ENCODE assay signal across 9 cellular contexts in genomic region chr13:29936051-29936813, GRCh38.
DNase-seq lines count a peak whose midpoint lies in the region; ATAC-seq, FAIRE-seq and TF ChIP-seq lines count a peak whose summit lies in the region.
"Had no signal": no experiment of that assay in that cellular context is flagged by ENCODE, and none has a peak within 500 bp of the region (broad histone marks: within the 10 kb centered on the region; RNA-seq: fewer than 3 reads in every experiment).

No MANE protein-coding gene starts in this region.

- no peaks in the 10 kb centered on the region for H3K36me3 ChIP-seq in mucosa of stomach (ENCODE audit: control insufficient read depth, insufficient read depth, low read length)

- H3K4me3 ChIP-seq in mucosa of stomach (ENCODE audit: low read length): no peak overlapping the region

- H3K9me3 Mint-ChIP-seq in activated CD4-positive, alpha-beta memory T cell treated with anti-CD3 and anti-CD28 coated beads, Interleukin-2, amount 10 ng/mL, durations not matched to agents 7 days and 5 days: no peaks in the 10 kb centered on the region

- H3K9me3 ChIP-seq in mucosa of stomach (ENCODE audit: control insufficient read depth, low read length): no peaks in the 10 kb centered on the region

- FAIRE-seq in GM12892 (lab: Jason Lieb, UNC): peak; percentile 79

- H3K4me1 ChIP-seq in mucosa of stomach (ENCODE audit: control insufficient read depth, insufficient read depth, low read length): peaks cover 20% of the 10 kb centered on the region

- POLR2A ChIA-PET in activated CD4-positive, alpha-beta memory T cell treated with anti-CD3 and anti-CD28 coated beads, Interleukin-2, amount 10 ng/mL, durations not matched to agents 7 days and 5 days (lab: Charles Lee): interaction anchor here (0.6 to 5.4 kb wide), 37 partner anchors 10 to 807 kb away, joined by 3 to 103 read pairs (median 5); partner anchors contain the start of genes HMGB1, SLC7A1, UBL3 and USPL1

- peak overlapping the region; percentile 95 for H3K27ac Mint-ChIP-seq in activated CD4-positive, alpha-beta memory T cell treated with anti-CD3 and anti-CD28 coated beads, Interleukin-2, amount 10 ng/mL, durations not matched to agents 7 days and 5 days

- H3K4me1 Mint-ChIP-seq in activated CD4-positive, alpha-beta memory T cell treated with anti-CD3 and anti-CD28 coated beads, Interleukin-2, amount 10 ng/mL, durations not matched to agents 7 days and 5 days: peaks cover 57% of the 10 kb centered on the region

- no peak for DNase-seq in GM12892 (ENCODE audit: insufficient read length)
- peak; percentile 32 for DNase-seq in activated CD4-positive, alpha-beta memory T cell treated with anti-CD3 and anti-CD28 coated beads, Interleukin-2, amount 10 ng/mL, durations not matched to agents 7 days and 5 days
- DNase-seq in amniotic stem cell (lab: John Stamatoyannopoulos, UW): no peak
- no peak for DNase-seq in A172 (ENCODE audit: low spot score)
- no peak for DNase-seq in NCI-H524 treated with DMSO at 0.1 percent for 48 hours (lab: John Stamatoyannopoulos, UW)
- DNase-seq in GF-D8 (lab: John Stamatoyannopoulos, UW): no peak
- DNase-seq: cortex of kidney had no signal

- H3K27me3 ChIP-seq in mucosa of stomach (ENCODE audit: control insufficient read depth, insufficient read depth, low read length): no peaks in the 10 kb centered on the region

- peak overlapping the region; percentile 22 for H3K9ac ChIP-seq in mucosa of stomach (ENCODE audit: low read length)

- H3K36me3 Mint-ChIP-seq in activated CD4-positive, alpha-beta memory T cell treated with anti-CD3 and anti-CD28 coated beads, Interleukin-2, amount 10 ng/mL, durations not matched to agents 7 days and 5 days (ENCODE audit: low read depth): peaks cover 16% of the 10 kb centered on the region

- peak; percentile 10 for ATAC-seq in HG02571 (IDR thresholded peaks at IDR 0.05; ENCODE audit: unreplicated experiment)

- CTCF ChIA-PET in activated CD4-positive, alpha-beta memory T cell treated with anti-CD3 and anti-CD28 coated beads, Interleukin-2, amount 10 ng/mL, durations not matched to agents 7 days and 5 days (lab: Charles Lee): interaction anchor here (0.6 to 8.0 kb wide), 24 partner anchors 9 to 739 kb away, joined by 3 to 118 read pairs (median 5); partner anchors contain the start of gene UBL3

- no peaks in the 10 kb centered on the region for H3K27me3 Mint-ChIP-seq in activated CD4-positive, alpha-beta memory T cell treated with anti-CD3 and anti-CD28 coated beads, Interleukin-2, amount 10 ng/mL, durations not matched to agents 7 days and 5 days

- no peak for TF ChIP-seq POLR2A in GM12892 (IDR thresholded peaks at IDR 0.05; ENCODE audit: low read depth, low read length)

- H3K4me3 Mint-ChIP-seq in activated CD4-positive, alpha-beta memory T cell treated with anti-CD3 and anti-CD28 coated beads, Interleukin-2, amount 10 ng/mL, durations not matched to agents 7 days and 5 days: peak overlapping the region; percentile 86
